30 cellular contexts compared by ENCODE assay signal in the genomic region with DNA sequence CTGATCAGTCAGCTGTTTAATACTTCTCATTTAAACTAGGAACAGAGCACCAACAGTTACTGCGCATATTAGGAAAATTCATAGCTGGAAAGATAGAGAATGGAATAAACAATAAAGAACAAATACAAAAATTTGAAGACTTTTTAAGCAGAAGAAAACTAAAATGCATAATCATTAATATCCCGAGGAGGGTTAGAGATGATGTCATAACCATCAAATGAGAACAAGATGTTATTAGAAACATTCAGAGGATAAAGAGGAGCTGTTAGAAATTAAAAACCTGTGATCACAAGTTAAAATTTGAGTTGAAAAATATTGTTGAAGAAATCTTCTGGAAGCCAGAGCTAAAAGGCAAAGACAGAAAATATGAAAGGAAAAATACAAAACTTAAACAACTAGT. TPM values are rescaled to one million over a fixed set of nuclear protein-coding genes. Genes with fewer than 3 reads are reported as not detected.
"Had no signal": no experiment of that assay in that cellular context is flagged by ENCODE, and none has a peak within 500 bp of the region (broad histone marks: within the 10 kb centered on the region; RNA-seq: fewer than 3 reads in every experiment).

No MANE protein-coding gene starts in this region.

- H3K79me2 ChIP-seq: parathyroid adenoma had no signal

- H3K4me1 Mint-ChIP-seq: nephron; stimulated activated naive CD8-positive, alpha-beta T cell treated with anti-CD3 and anti-CD28 coated beads, Interleukin-15, amount 100 ng/mL, for 72 hours had no signal

- H3K4me3 Mint-ChIP-seq: naive thymus-derived CD4-positive, alpha-beta T cell; nephron; stimulated activated naive CD8-positive, alpha-beta T cell treated with anti-CD3 and anti-CD28 coated beads, Interleukin-15, amount 100 ng/mL, for 72 hours had no signal

- H3K9me3 ChIP-seq: neutrophil had no signal

- H3K27ac ChIP-seq: coronary artery, esophagus squamous epithelium, heart right ventricle, left lung, neutrophil, parathyroid adenoma, suprapubic skin, transverse colon, vagina had no signal

- H3K4me1 ChIP-seq: esophagus squamous epithelium, heart right ventricle, left lung, parathyroid adenoma, suprapubic skin, transverse colon, vagina had no signal

- H3K27ac Mint-ChIP-seq: naive thymus-derived CD4-positive, alpha-beta T cell; nephron; progenitor cell of endocrine pancreas; stimulated activated naive CD8-positive, alpha-beta T cell treated with anti-CD3 and anti-CD28 coated beads, Interleukin-15, amount 100 ng/mL, for 72 hours had no signal

- H3K9ac ChIP-seq: parathyroid adenoma had no signal

- H3K4me2 ChIP-seq: smooth muscle cell had no signal

- H3K27me3 ChIP-seq: left lung, neutrophil, suprapubic skin, transverse colon, vagina had no signal

- H2AFZ ChIP-seq: parathyroid adenoma had no signal

- DNase-seq: dermis blood vessel endothelial cell; effector memory CD4-positive, alpha-beta T cell; erythroblast; esophagus squamous epithelium; foreskin melanocyte; glutamatergic neuron; heart right ventricle; hippocampal formation; left cardiac atrium; left lung; mesendoderm; midbrain; naive thymus-derived CD4-positive, alpha-beta T cell; stimulated activated CD4-positive, alpha-beta T cell treated with anti-CD3 and anti-CD28 coated beads, Interleukin-12 subunit alpha, Interleukin-12 subunit beta, amount 100 ng/mL, for 4 hours; stimulated activated CD4-positive, alpha-beta T cell treated with anti-CD3 and anti-CD28 coated beads, Interleukin-1b, Interleukin-23, amount 100 ng/mL, for 48 hours; stimulated activated CD4-positive, alpha-beta T cell treated with anti-CD3 and anti-CD28 coated beads, Interleukin-4, amount 100 ng/mL, for 1 hour; stimulated activated CD8-positive, alpha-beta memory T cell treated with anti-CD3 and anti-CD28 coated beads, Interleukin-4, amount 100 ng/mL, for 48 hours; stimulated activated naive CD4-positive, alpha-beta T cell; stimulated activated naive CD8-positive, alpha-beta T cell treated with anti-CD3 and anti-CD28 coated beads, Interleukin-15, amount 100 ng/mL, for 72 hours; transverse colon had no signal

- H3K27me3 Mint-ChIP-seq: progenitor cell of endocrine pancreas had no signal

- H3K4me3 ChIP-seq: coronary artery, esophagus squamous epithelium, heart right ventricle, left lung, smooth muscle cell, suprapubic skin, transverse colon, vagina had no signal

- ATAC-seq: heart right ventricle; left cardiac atrium; left lung; naive thymus-derived CD4-positive, alpha-beta T cell; sciatic nerve; stimulated activated naive CD8-positive, alpha-beta T cell treated with anti-CD3 and anti-CD28 coated beads, Interleukin-15, amount 100 ng/mL, for 72 hours had no signal

- H3K36me3 ChIP-seq: esophagus squamous epithelium, heart right ventricle, left lung, neutrophil, suprapubic skin, transverse colon, vagina had no signal

RNA-seq across cellular contexts. Expression of gene ALKAL2, which starts 54.0 kb away (rescaled TPM):
- total RNA-seq: dermis blood vessel endothelial cell, lung microvascular endothelial cell had no signal
